Comparison of ENCODE assay signal across 9 cellular contexts in the genomic region with DNA sequence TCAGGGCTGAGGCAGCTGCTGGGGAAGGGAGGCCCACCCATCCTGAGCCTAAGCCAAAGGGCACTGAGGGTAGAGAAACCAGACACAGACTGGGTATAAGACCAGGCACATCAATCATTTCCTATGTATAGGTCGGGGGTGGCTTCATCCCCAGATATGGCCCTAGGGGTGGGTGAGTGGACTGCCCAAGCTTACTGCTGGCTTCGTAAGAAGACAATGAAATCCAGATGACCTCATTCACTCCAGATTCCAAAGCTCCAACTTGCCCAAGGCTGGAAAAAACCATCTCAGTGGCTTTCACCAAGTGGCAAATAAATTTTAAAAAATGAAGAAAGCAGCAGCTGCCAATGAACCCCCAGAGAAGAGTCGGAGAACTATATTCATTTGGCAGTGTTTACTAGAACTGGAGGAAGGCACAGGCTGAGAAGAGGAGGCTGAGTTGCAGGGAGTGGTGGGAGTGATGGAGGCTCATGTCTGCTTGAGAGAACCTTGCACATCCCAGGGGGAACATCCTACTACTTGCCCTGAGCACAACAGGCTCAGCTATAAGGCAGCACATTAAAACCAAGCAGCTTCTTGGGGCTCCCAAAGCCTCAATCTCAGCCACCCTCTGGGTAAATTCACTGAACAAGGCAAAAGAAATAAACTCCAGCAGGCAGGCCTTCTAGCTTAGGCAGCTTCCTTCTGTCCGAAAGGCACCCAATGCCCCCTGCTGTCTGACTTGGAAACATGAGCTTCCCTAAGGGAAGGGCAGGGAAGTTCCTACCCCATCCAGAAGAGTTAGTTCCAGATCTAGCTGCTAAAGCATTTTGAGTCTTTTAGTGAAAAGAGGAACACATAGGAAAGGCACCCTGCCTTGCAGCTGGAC. TPM values are rescaled to one million over a fixed set of nuclear protein-coding genes. Genes with fewer than 3 reads are reported as not detected.
DNase-seq lines count a peak whose midpoint lies in the region; ATAC-seq, FAIRE-seq and TF ChIP-seq lines count a peak whose summit lies in the region.
"Had no signal": no experiment of that assay in that cellular context is flagged by ENCODE, and none has a peak within 500 bp of the region (broad histone marks: within the 10 kb centered on the region; RNA-seq: fewer than 3 reads in every experiment).

No MANE protein-coding gene starts in this region.

- H3K9ac ChIP-seq in neural progenitor cell: no peak overlapping the region

- peak; percentile 58 for TF ChIP-seq CTCF in neural progenitor cell (IDR thresholded peaks at IDR 0.05)
- TF ChIP-seq CTCF in natural killer cell (IDR thresholded peaks at IDR 0.05): no peak

- no peak overlapping the region for H3K27ac ChIP-seq in neural progenitor cell

- H3K27me3 Mint-ChIP-seq in neural progenitor cell (ENCODE audit: insufficient read depth, low read depth) (peaks cover 3% of the 10 kb centered on the region), natural killer cell (ENCODE audit: low read depth in 2 of 2) (no peaks in the 10 kb centered on the region)
- H3K27me3 Mint-ChIP-seq: activated naive CD8-positive, alpha-beta T cell treated with anti-CD3 and anti-CD28 coated beads, Interleukin-2, amount 10 ng/mL, durations not matched to agents 7 days and 5 days had no signal

- intact Hi-C loops in natural killer cell (cut with micrococcal nuclease): no loop called here

- no peaks in the 10 kb centered on the region for H3K9me3 ChIP-seq in neural progenitor cell (ENCODE audit: low read depth)

- peaks cover 55% of the 10 kb centered on the region for H3K36me3 Mint-ChIP-seq in neural progenitor cell
- H3K36me3 Mint-ChIP-seq in natural killer cell: peaks cover 10% of the 10 kb centered on the region

- no peaks in the 10 kb centered on the region for H3K9me3 Mint-ChIP-seq in neural progenitor cell
- H3K9me3 Mint-ChIP-seq in natural killer cell: no peaks in the 10 kb centered on the region
- H3K9me3 Mint-ChIP-seq: activated naive CD8-positive, alpha-beta T cell treated with anti-CD3 and anti-CD28 coated beads, Interleukin-2, amount 10 ng/mL, durations not matched to agents 7 days and 5 days had no signal

- H3K36me3 ChIP-seq in neural progenitor cell: no peaks in the 10 kb centered on the region

- peaks cover 25% of the 10 kb centered on the region for H3F3A ChIP-seq in neural progenitor cell (ENCODE audit: low read depth)

- H4K20me1 ChIP-seq in neural progenitor cell (ENCODE audit: low read depth): peaks cover 19% of the 10 kb centered on the region

- peak overlapping the region; percentile 77 for H3K27ac Mint-ChIP-seq in neural progenitor cell
- peak overlapping the region in 1 of 2 donors; percentile 12 for H3K27ac Mint-ChIP-seq in natural killer cell
- H3K27ac Mint-ChIP-seq: activated naive CD8-positive, alpha-beta T cell treated with anti-CD3 and anti-CD28 coated beads, Interleukin-2, amount 10 ng/mL, durations not matched to agents 7 days and 5 days had no signal

- no peak overlapping the region for H2AFZ ChIP-seq in neural progenitor cell (replicated peaks)

- no peaks in the 10 kb centered on the region for H3K27me3 ChIP-seq in neural progenitor cell

- no peak overlapping the region for H3K4me3 ChIP-seq in neural progenitor cell

- H3K4me1 Mint-ChIP-seq in neural progenitor cell: peaks cover 11% of the 10 kb centered on the region
- H3K4me1 Mint-ChIP-seq in natural killer cell: no peaks in the 10 kb centered on the region

- DNase-seq in NCI-H2196 (lab: John Stamatoyannopoulos, UW; ENCODE audit: unreplicated experiment): peak; percentile 31
- DNase-seq in NCI-H2196 treated with DMSO at 0.1 percent for 48 hours (lab: John Stamatoyannopoulos, UW; ENCODE audit: unreplicated experiment): no peak
- peak; percentile 24 for DNase-seq in RCC 7860 (ENCODE audit: low spot score)
- DNase-seq in fibroblast of gingiva (ENCODE audit: low read depth): peak; percentile 76
- peak; percentile 79 for DNase-seq in neural progenitor cell (ENCODE audit: low spot score)
- DNase-seq in natural killer cell: no peak
- DNase-seq: activated naive CD8-positive, alpha-beta T cell treated with anti-CD3 and anti-CD28 coated beads, Interleukin-2, amount 10 ng/mL, durations not matched to agents 7 days and 5 days had no signal

- no peak for FAIRE-seq in RCC 7860 (lab: Jason Lieb, UNC)

- H3K4me2 ChIP-seq in neural progenitor cell: no peak overlapping the region

- H3K4me3 Mint-ChIP-seq in neural progenitor cell (no peak overlapping the region), natural killer cell (no peak overlapping the region)
- H3K4me3 Mint-ChIP-seq: activated naive CD8-positive, alpha-beta T cell treated with anti-CD3 and anti-CD28 coated beads, Interleukin-2, amount 10 ng/mL, durations not matched to agents 7 days and 5 days had no signal

- ATAC-seq in HG02588 (IDR thresholded peaks at IDR 0.05; ENCODE audit: unreplicated experiment) (no peak), HG03039 (IDR thresholded peaks at IDR 0.05; ENCODE audit: unreplicated experiment) (no peak), natural killer cell (no peak)

- H3K4me1 ChIP-seq in neural progenitor cell: peaks cover 18% of the 10 kb centered on the region

- no peaks in the 10 kb centered on the region for H3K79me2 ChIP-seq in neural progenitor cell (ENCODE audit: low read depth)

RNA-seq across cellular contexts. Expression of a gene that starts 14.1 kb away (rescaled TPM):
- total RNA-seq in neural progenitor cell (ENCODE audit: low replicate concordance) (39.1 and 63.5 TPM in 2 replicates), natural killer cell (10 to 100 TPM; 25.3 to 27.9 (median 25.5) TPM)

RNA-seq across cellular contexts. Expression of a gene that starts 28.9 kb away (rescaled TPM):
- total RNA-seq in neural progenitor cell (ENCODE audit: low replicate concordance): 0.50 TPM in 1 of 2 replicates, not detected in the other
- not detected for total RNA-seq in natural killer cell
- total RNA-seq: activated naive CD8-positive, alpha-beta T cell treated with anti-CD3 and anti-CD28 coated beads, Interleukin-2, amount 10 ng/mL, durations not matched to agents 7 days and 5 days had no signal

RNA-seq across cellular contexts. Expression of a gene that starts 43.1 kb away (rescaled TPM):
- total RNA-seq in neural progenitor cell (ENCODE audit: low replicate concordance) (105 and 132 TPM in 2 replicates), natural killer cell (100 to 1,000 TPM; 189 to 201 (median 189) TPM)

Comparison
In these comparisons a context has a peak if more than half of its experiments do, and no peak if none do; other contexts are left out.
1. DNase-seq: peak in NCI-H2196 (single experiment), RCC 7860 (single experiment), fibroblast of gingiva (single experiment) and neural progenitor cell (single experiment); none in NCI-H2196 treated with DMSO at 0.1 percent for 48 hours (single experiment) and natural killer cell (single experiment).